ENCODE assay signal across 16 cellular contexts in genomic region chr9:98234231-98234825, GRCh38. TPM values are rescaled to one million over a fixed set of nuclear protein-coding genes. Genes with fewer than 3 reads are reported as not detected.
DNase-seq lines count a peak whose midpoint lies in the region; ATAC-seq, FAIRE-seq and TF ChIP-seq lines count a peak whose summit lies in the region.
"Had no signal": no experiment of that assay in that cellular context is flagged by ENCODE, and none has a peak within 500 bp of the region (broad histone marks: within the 10 kb centered on the region; RNA-seq: fewer than 3 reads in every experiment).

No MANE protein-coding gene starts in this region.

- no peak for TF ChIP-seq POLR2A in K562 (conservative IDR thresholded peaks at IDR 0.05)

- WGBS in K562 (ENCODE audit: insufficient coverage, low coverage, missing lambda C conversion rate) = 64% methylated on average over 9 of the region's 9 CpGs

- no peak for TF ChIP-seq EP300 in K562 (IDR thresholded peaks at IDR 0.05; ENCODE audit: low read length)

- H3K79me2 ChIP-seq in MM.1S (ENCODE audit: low read length) = no peaks in the 10 kb centered on the region
- H3K79me2 ChIP-seq in K562 (ENCODE audit: control insufficient read depth, insufficient read depth, low read length) = no peaks in the 10 kb centered on the region; the same call in 2 of the 3 replicates

- H3K27ac Mint-ChIP-seq in Caco-2 (ENCODE audit: unreplicated experiment) = no peak overlapping the region

- H3K4me1 ChIP-seq in Caco-2 (peaks cover 56% of the 10 kb centered on the region), MM.1S (ENCODE audit: low read length) (no peaks in the 10 kb centered on the region), K562 (replicated peaks in 1 of 2; ENCODE audit: control insufficient read depth in 2 of 2, insufficient read depth in 2 of 2, low read length in 2 of 2) (peaks cover 24 to 29% of the 10 kb centered on the region in 2 experiments; a peak in 4 of 5 replicates), mucosa of descending colon (ENCODE audit: low read depth) (peaks cover 24% of the 10 kb centered on the region)

- H3K27me3 ChIP-seq in Caco-2 (replicated peaks; ENCODE audit: control insufficient read depth, insufficient read depth, low read length) (no peaks in the 10 kb centered on the region), MM.1S (replicated peaks; ENCODE audit: insufficient read depth, low read length) (no peaks in the 10 kb centered on the region), K562 (ENCODE audit: control insufficient read depth in 2 of 2, insufficient read depth in 2 of 2, low read length in 2 of 2) (no peaks in the 10 kb centered on the region)

- no peaks in the 10 kb centered on the region for H3K9me1 ChIP-seq in K562 (ENCODE audit: control insufficient read depth, insufficient read depth, low read length)

- CTCF ChIA-PET in Caco-2 (lab: Charles Lee) (interaction anchor here (0.5 to 2.1 kb wide), 5 partner anchors 10 to 29 kb away, joined by 3 to 10 read pairs (median 8); partner anchors contain the start of gene TBC1D2), K562 (lab: Yijun Ruan, JAX; ENCODE audit: low intra/inter-chr PET ratio) (interaction anchor here (0.6 kb wide), 1 partner anchor 159 kb away, joined by 3 read pairs; no protein-coding TSS in a partner anchor)

- in situ Hi-C loops in K562 (cut with MboI) = no loop called here

- no peaks in the 10 kb centered on the region for H3K9me2 ChIP-seq in MM.1S (replicated peaks; ENCODE audit: insufficient read depth, low read length)

- no peaks in the 10 kb centered on the region for H3K9me3 Mint-ChIP-seq in Caco-2 (ENCODE audit: unreplicated experiment)
- H3K9me3 Mint-ChIP-seq: CD4-positive, alpha-beta memory T cell had no signal

- H3K4me2 ChIP-seq in MM.1S (ENCODE audit: low read depth, low read length) = no peak overlapping the region
- no peak overlapping the region; the same call in 1 of the 2 replicates for H3K4me2 ChIP-seq in K562 (ENCODE audit: insufficient read depth, low read length)

- TF ChIP-seq RAD21 in K562 (CRISPR knock-in tag; conservative IDR thresholded peaks at IDR 0.05 in 1 of 2, IDR thresholded peaks at IDR 0.05 in 1 of 2) = peak in 1 of 2 experiments; percentile 17; a peak in 1 of 4 replicates

- FAIRE-seq in K562 (lab: Jason Lieb, UNC) = peak; percentile 23

- BruUV-seq in Caco-2 (replicated peaks; lab: Mats Ljungman, UMichigan) = no TSS peak
- no TSS peak for BruUV-seq in K562 (replicated peaks; lab: Mats Ljungman, UMichigan)

- H3K9me3 ChIP-seq in Caco-2 = no peaks in the 10 kb centered on the region
- H3K9me3 ChIP-seq in MM.1S (replicated peaks; ENCODE audit: insufficient read depth, low read length) = no peaks in the 10 kb centered on the region
- no peaks in the 10 kb centered on the region for H3K9me3 ChIP-seq in K562 (replicated peaks; ENCODE audit: control insufficient read depth, insufficient read depth, low read depth, low read length)
- H3K9me3 ChIP-seq in mucosa of descending colon = no peaks in the 10 kb centered on the region

- H3K9ac ChIP-seq in MM.1S (ENCODE audit: low read length) = no peak overlapping the region
- peak overlapping the region in 1 of 2 experiments; percentile 73; a peak in 1 of 4 replicates for H3K9ac ChIP-seq in K562 (ENCODE audit: insufficient read depth in 1 of 2, low read depth in 2 of 2, low read length in 2 of 2)

- no peaks in the 10 kb centered on the region for H3F3A ChIP-seq in MM.1S (ENCODE audit: insufficient read depth, low read length)

- no peaks in the 10 kb centered on the region for H3K27me3 Mint-ChIP-seq in Caco-2 (ENCODE audit: insufficient read depth, unreplicated experiment)
- H3K27me3 Mint-ChIP-seq: CD4-positive, alpha-beta memory T cell had no signal

- H3K4me3 ChIP-seq in Caco-2 (ENCODE audit: low read depth, low read length) (no peak overlapping the region), MM.1S (ENCODE audit: low read length) (no peak overlapping the region), K562 (no peak overlapping the region), mucosa of descending colon (no peak overlapping the region)

- H3K27ac ChIP-seq in MM.1S (ENCODE audit: low read length) = no peak overlapping the region
- H3K27ac ChIP-seq in K562 (ENCODE audit: extremely low read depth, low read depth, low read length) = no peak overlapping the region

- peaks cover 26% of the 10 kb centered on the region for H3K4me1 Mint-ChIP-seq in Caco-2 (ENCODE audit: low read depth, unreplicated experiment)

- peaks cover 14% of the 10 kb centered on the region for H3K36me3 Mint-ChIP-seq in Caco-2 (ENCODE audit: insufficient read depth, unreplicated experiment)

- H3K36me3 ChIP-seq in Caco-2 (ENCODE audit: control insufficient read depth, insufficient read depth, low read length) = peaks cover 1% of the 10 kb centered on the region; the same call in 1 of the 2 replicates
- no peaks in the 10 kb centered on the region for H3K36me3 ChIP-seq in MM.1S (replicated peaks; ENCODE audit: insufficient read depth, low read length)
- peaks cover 21% of the 10 kb centered on the region; the same call in 2 of the 3 replicates for H3K36me3 ChIP-seq in K562 (ENCODE audit: control insufficient read depth, insufficient read depth, low read length)
- no peaks in the 10 kb centered on the region for H3K36me3 ChIP-seq in mucosa of descending colon (ENCODE audit: low read depth)

- peak; percentile 21 to 44 for TF ChIP-seq CTCF in Caco-2 (IDR thresholded peaks at IDR 0.05; ENCODE audit: insufficient read depth in 1 of 2, low read depth in 1 of 2, low read length in 1 of 2, severe bottlenecking in 1 of 2, unreplicated experiment in 1 of 2)
- TF ChIP-seq CTCF in MM.1S (IDR thresholded peaks at IDR 0.05; ENCODE audit: low read length) = no peak
- peak; percentile 30 to 41 (median 37); a peak in 3 of 6 replicates for TF ChIP-seq CTCF in K562 (IDR thresholded peaks at IDR 0.05 in 2 of 3, conservative IDR thresholded peaks at IDR 0.05 in 1 of 3; ENCODE audit: insufficient read depth in 2 of 3, low read depth in 1 of 3, low read length in 3 of 3)
- no peak for TF ChIP-seq CTCF in mucosa of descending colon (IDR thresholded peaks at IDR 0.05)

- H4K20me1 ChIP-seq in MM.1S (ENCODE audit: insufficient read depth, low read length) (no peaks in the 10 kb centered on the region), K562 (replicated peaks; ENCODE audit: control insufficient read depth, insufficient read depth, low read length) (no peaks in the 10 kb centered on the region)

- DNase-seq in Caco-2 (no peak), MM.1S (no peak), K562 (ENCODE audit: extremely low read depth in 1 of 4, low spot score in 3 of 4) (no peak), mucosa of descending colon (no peak), SW 1271 (lab: John Stamatoyannopoulos, UW) (no peak), KG1 (lab: John Stamatoyannopoulos, UW) (no peak), GM19240 (ENCODE audit: insufficient read length, low spot score) (no peak)
- DNase-seq: activated gamma-delta T cell treated with Interleukin-2 at 50 U/mL for 16 hours; CD4-positive, alpha-beta memory T cell; foreskin melanocyte; NCI-H1092; NCI-H2081 treated with DMSO at 0.1 percent for 48 hours; NCI-H526 treated with DMSO at 0.1 percent for 48 hours; stimulated activated CD4-positive, alpha-beta T cell treated with anti-CD3 and anti-CD28 coated beads, Interleukin-4, amount 100 ng/mL, for 1 hour had no signal

- no peak overlapping the region for H3K4me3 Mint-ChIP-seq in Caco-2 (ENCODE audit: unreplicated experiment)
- H3K4me3 Mint-ChIP-seq: CD4-positive, alpha-beta memory T cell had no signal

- H2AFZ ChIP-seq in MM.1S (ENCODE audit: low read length) (0 out of 2 replicates have a peak overlapping the region, but pooled peaks have one; percentile 32), K562 (ENCODE audit: low read depth, low read length) (no peak overlapping the region)

- intact Hi-C loops in Caco-2 (cut with micrococcal nuclease; ENCODE audit: unreplicated experiment) = loop anchor here (2.0 kb wide), 1 partner anchor 30 kb away; no protein-coding TSS in a partner anchor
- intact Hi-C loops in K562 (cut with micrococcal nuclease) = no loop called here
- intact Hi-C loops in mucosa of descending colon (cut with DNase I, micrococcal nuclease) = no loop called here

- POLR2A ChIA-PET in Caco-2 (lab: Charles Lee) (no interaction called here), K562 (lab: Yijun Ruan, JAX) (interaction anchor here (0.6 to 2.0 kb wide), 11 partner anchors 9 to 558 kb away, joined by 3 to 9 read pairs (median 4); no protein-coding TSS in a partner anchor)

- ATAC-seq in K562 (peak; percentile 55), mucosa of descending colon (peak; percentile 37), GM18870 (IDR thresholded peaks at IDR 0.05; ENCODE audit: unreplicated experiment) (no peak)
- ATAC-seq: activated CD4-positive, CD25-positive, alpha-beta regulatory T cell treated with anti-CD3 and anti-CD28 coated beads, Interleukin-2, amount 50 U/mL, for 24 hours had no signal

RNA-seq across cellular contexts. Expression of gene TBC1D2, which starts 21.1 kb away (rescaled TPM):
- total RNA-seq in Caco-2 (2022) = 8.5 and 8.6 TPM in 2 replicates
- total RNA-seq in K562 (2011; cell fraction: chromatin; rRNA removed; ENCODE audit: low replicate concordance) = 7.6 and 15.3 TPM in 2 replicates
- total RNA-seq in K562 (2011; cell fraction: nucleolus; rRNA removed) = 9.9 and 12.0 TPM in 2 replicates
- total RNA-seq in K562 (2011; cell fraction: nucleoplasm; rRNA removed) = 6.6 and 7.3 TPM in 2 replicates
- total RNA-seq in K562 (2014; rRNA removed) = 5.3 and 6.1 TPM in 2 replicates
- total RNA-seq in K562 (2014; rRNA removed; fragmentation: Illumina TruSeq; extraction: Trizol) = 1.4 and 1.8 TPM in 2 replicates
- 3.2 and 3.8 TPM in 2 replicates for total RNA-seq in K562 (2015; rRNA removed; fragmentation: Illumina TruSeq; extraction: Trizol)
- 6.1 and 7.0 TPM in 2 replicates for total RNA-seq in K562 (2021)
- 2.5 and 3.5 TPM in 2 replicates for polyA plus RNA-seq in K562 (2011; rRNA removed)
- 2.7 and 8.4 TPM in 2 replicates for polyA plus RNA-seq in K562 (2011; cell fraction: cytosol; rRNA removed)
- 5.7 and 10.1 TPM in 2 replicates for polyA plus RNA-seq in K562 (2011; cell fraction: nucleus; rRNA removed)
- polyA plus RNA-seq in K562 (2012) = 4.8 and 7.1 TPM in 2 replicates
- 2.2 and 3.9 TPM in 2 replicates for polyA plus RNA-seq in K562 (2014; fragmentation: Illumina TruSeq; extraction: Trizol)
- polyA plus RNA-seq in K562 (2014; fragmentation: Nextera tagmentation; extraction: Ambion mirVana) = under 1 TPM; 0.10 to 0.21 TPM
- polyA plus RNA-seq in K562 (2014; rRNA removed) = 5.2 and 5.4 TPM in 2 replicates
- 2.8 and 4.0 TPM in 2 replicates for polyA minus RNA-seq in K562 (2011; rRNA and poly(A)+ RNA removed)
- polyA minus RNA-seq in K562 (2011; cell fraction: cytosol; rRNA and poly(A)+ RNA removed) = 4.3 and 4.5 TPM in 2 replicates
- polyA minus RNA-seq in K562 (2011; cell fraction: nucleus; rRNA and poly(A)+ RNA removed) = 4.8 and 5.6 TPM in 2 replicates
- total RNA-seq in mucosa of descending colon = 10 to 100 TPM; 19.5 to 33.5 (median 26.9) TPM

RNA-seq across cellular contexts. Expression of gene CORO2A, which starts 41.9 kb away (rescaled TPM):
- 18.9 and 20.0 TPM in 2 replicates for total RNA-seq in Caco-2 (2022)
- total RNA-seq in K562 (2011; cell fraction: chromatin; rRNA removed; ENCODE audit: low replicate concordance) = 10.6 and 16.2 TPM in 2 replicates
- 11.2 and 12.9 TPM in 2 replicates for total RNA-seq in K562 (2011; cell fraction: nucleolus; rRNA removed)
- 11.4 and 11.6 TPM in 2 replicates for total RNA-seq in K562 (2011; cell fraction: nucleoplasm; rRNA removed)
- total RNA-seq in K562 (2014; rRNA removed) = 13.4 and 20.8 TPM in 2 replicates
- total RNA-seq in K562 (2014; rRNA removed; fragmentation: Illumina TruSeq; extraction: Trizol) = 17.5 and 20.0 TPM in 2 replicates
- total RNA-seq in K562 (2015; rRNA removed; fragmentation: Illumina TruSeq; extraction: Trizol) = 16.3 and 16.5 TPM in 2 replicates
- total RNA-seq in K562 (2021) = 21.1 and 21.3 TPM in 2 replicates
- polyA plus RNA-seq in K562 (2011; rRNA removed) = 13.2 and 18.7 TPM in 2 replicates
- 15.4 and 25.7 TPM in 2 replicates for polyA plus RNA-seq in K562 (2011; cell fraction: cytosol; rRNA removed)
- polyA plus RNA-seq in K562 (2011; cell fraction: nucleus; rRNA removed) = 8.4 and 15.2 TPM in 2 replicates
- 14.3 and 16.8 TPM in 2 replicates for polyA plus RNA-seq in K562 (2012)
- 23.5 and 26.6 TPM in 2 replicates for polyA plus RNA-seq in K562 (2014; fragmentation: Illumina TruSeq; extraction: Trizol)
- 10 to 100 TPM in 1 of 2 experiments, 1 to 10 TPM in 1; 9.5 to 12.2 TPM for polyA plus RNA-seq in K562 (2014; fragmentation: Nextera tagmentation; extraction: Ambion mirVana)
- 18.0 and 20.3 TPM in 2 replicates for polyA plus RNA-seq in K562 (2014; rRNA removed)
- polyA minus RNA-seq in K562 (2011; rRNA and poly(A)+ RNA removed) = 13.1 and 21.5 TPM in 2 replicates
- polyA minus RNA-seq in K562 (2011; cell fraction: cytosol; rRNA and poly(A)+ RNA removed) = 8.4 and 12.5 TPM in 2 replicates
- polyA minus RNA-seq in K562 (2011; cell fraction: nucleus; rRNA and poly(A)+ RNA removed) = 4.7 and 5.2 TPM in 2 replicates
- 10 to 100 TPM; 25.8 to 56.1 (median 45.0) TPM for total RNA-seq in mucosa of descending colon

Comparison
In these comparisons a context has a peak if more than half of its experiments do, and no peak if none do; other contexts are left out.
1. CTCF ChIP-seq: peak in Caco-2 (2 of 2) and K562 (3 of 3); none in MM.1S (single experiment) and mucosa of descending colon (single experiment).